ENCODE assay signal across 8 cellular contexts in genomic region chr10:117175901-117176534, GRCh38. TPM values are rescaled to one million over a fixed set of nuclear protein-coding genes. Genes with fewer than 3 reads are reported as not detected.
DNase-seq lines count a peak whose midpoint lies in the region; ATAC-seq and TF ChIP-seq lines count a peak whose summit lies in the region.

No MANE protein-coding gene starts in this region.

- H3K27ac ChIP-seq in upper lobe of left lung, result no peak overlapping the region

- no peaks in the 10 kb centered on the region for H3K36me3 ChIP-seq in upper lobe of left lung

- peak in 5 of 6 experiments; percentile 43 to 65 (median 55) for TF ChIP-seq CTCF in upper lobe of left lung (IDR thresholded peaks at IDR 0.05)

- no peaks in the 10 kb centered on the region for H3K9me3 Mint-ChIP-seq in activated naive CD4-positive, alpha-beta T cell treated with anti-CD3 and anti-CD28 coated beads, Interleukin-2, amount 50 U/mL, for 24 hours

- ATAC-seq in GM21423 (IDR thresholded peaks at IDR 0.05; ENCODE audit: unreplicated experiment) (peak; percentile 52), Right ventricle myocardium superior (ENCODE audit: poor library complexity) (peak; percentile 86), upper lobe of left lung (ENCODE audit: low FRiP score in 2 of 2) (peak; percentile 86 to 89)

- intact Hi-C loops in Right ventricle myocardium superior (cut with DNase I) (loop anchor here (2.0 kb wide), 1 partner anchor 379 kb away; no protein-coding TSS in a partner anchor), posterior cingulate gyrus (cut with DNase I) (loop anchor here (1.0 to 5.0 kb wide), 2 partner anchors 379 to 494 kb away; no protein-coding TSS in a partner anchor)

- TF ChIP-seq EP300 in upper lobe of left lung (IDR thresholded peaks at IDR 0.05), result no peak

- peaks cover 0 to 14% (median 4%) of the 10 kb centered on the region in 4 donors for H3K27me3 ChIP-seq in upper lobe of left lung

- in situ Hi-C loops in SK-MEL-5 (cut with HindIII; ENCODE audit: low pct_unique_long_range_greater_than_20kb, low sequenced_read_pairs), result loop anchor here (25.0 kb wide), 1 partner anchor 489 kb away; no protein-coding TSS in a partner anchor

- H3K27me3 Mint-ChIP-seq in activated naive CD4-positive, alpha-beta T cell treated with anti-CD3 and anti-CD28 coated beads, Interleukin-2, amount 50 U/mL, for 24 hours, result peaks cover 19% of the 10 kb centered on the region

- DNase-seq in DMS114 treated with DMSO at 0.1 percent for 48 hours (lab: John Stamatoyannopoulos, UW; ENCODE audit: unreplicated experiment) (peak; percentile 78), HuH-7.5 (ENCODE audit: low spot score) (peak; percentile 56), SK-MEL-5 (ENCODE audit: low read depth, low spot score) (peak; percentile 71), Right ventricle myocardium superior (peak; percentile 86), posterior cingulate gyrus (peak; percentile 70 to 97 (median 88)), upper lobe of left lung (peak in 1 of 2 donors; percentile 74)

- TF ChIP-seq POLR2A in upper lobe of left lung (IDR thresholded peaks at IDR 0.05), result no peak

- H3K4me1 ChIP-seq in upper lobe of left lung, result peaks cover 6 to 14% (median 13%) of the 10 kb centered on the region in 4 donors

- H3K27ac Mint-ChIP-seq in activated naive CD4-positive, alpha-beta T cell treated with anti-CD3 and anti-CD28 coated beads, Interleukin-2, amount 50 U/mL, for 24 hours, result no peak overlapping the region

- no peaks in the 10 kb centered on the region for H3K9me3 ChIP-seq in upper lobe of left lung

- H3K36me3 Mint-ChIP-seq in activated naive CD4-positive, alpha-beta T cell treated with anti-CD3 and anti-CD28 coated beads, Interleukin-2, amount 50 U/mL, for 24 hours, result no peaks in the 10 kb centered on the region

- peak overlapping the region; percentile 93 for H3K4me3 Mint-ChIP-seq in activated naive CD4-positive, alpha-beta T cell treated with anti-CD3 and anti-CD28 coated beads, Interleukin-2, amount 50 U/mL, for 24 hours

- peak overlapping the region in 3 of 4 donors; percentile 37 to 47 (median 39) for H3K4me3 ChIP-seq in upper lobe of left lung

- 24 to 25% methylated on average over 12 of the region's 12 CpGs for WGBS in upper lobe of left lung, 2 donors

- peaks cover 10% of the 10 kb centered on the region for H3K4me1 Mint-ChIP-seq in activated naive CD4-positive, alpha-beta T cell treated with anti-CD3 and anti-CD28 coated beads, Interleukin-2, amount 50 U/mL, for 24 hours

RNA-seq across cellular contexts. Expression of gene KCNK18, which starts 21.3 kb away (rescaled TPM):
- not detected in 2 replicates for total RNA-seq in SK-MEL-5 (2014; rRNA removed; shearing (Covaris generic))
- polyA plus RNA-seq in SK-MEL-5 (2015; cell fraction: cytosol; rRNA removed), result not detected in 2 replicates
- polyA plus RNA-seq in SK-MEL-5 (2015; cell fraction: nucleus; rRNA removed), result not detected in 2 replicates
- total RNA-seq in Right ventricle myocardium superior (not detected), upper lobe of left lung (not detected)

RNA-seq across cellular contexts. Expression of gene VAX1, which starts 37.9 kb away (rescaled TPM):
- total RNA-seq in SK-MEL-5 (2014; rRNA removed; shearing (Covaris generic)), result 1.1 and 1.3 TPM in 2 replicates
- polyA plus RNA-seq in SK-MEL-5 (2015; cell fraction: cytosol; rRNA removed), result 2.0 and 2.6 TPM in 2 replicates
- polyA plus RNA-seq in SK-MEL-5 (2015; cell fraction: nucleus; rRNA removed), result 2.3 and 2.7 TPM in 2 replicates
- total RNA-seq in Right ventricle myocardium superior (not detected), upper lobe of left lung (not detected)
